In the genomic region with DNA sequence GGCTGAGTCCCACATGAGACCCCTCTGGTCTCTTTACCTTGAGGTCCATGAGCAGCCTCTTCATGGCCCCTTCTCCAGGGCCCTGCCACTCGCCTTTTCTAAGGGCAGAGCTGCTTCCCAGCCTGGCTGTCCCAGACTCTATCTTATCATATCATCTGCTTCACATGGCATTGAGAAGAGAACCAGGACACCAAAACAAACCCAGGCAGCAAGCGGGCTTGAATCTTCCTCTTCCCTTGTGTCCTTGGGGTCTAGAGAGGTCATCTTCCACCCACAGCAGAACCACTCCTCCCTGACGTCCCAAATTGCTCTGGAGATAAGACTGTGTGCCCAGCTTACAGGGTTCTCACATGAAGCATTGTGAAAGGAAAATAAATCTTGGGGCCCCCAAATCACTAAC, we compare ENCODE assay signal across 18 cellular contexts.
"Had no signal": no experiment of that assay in that cellular context is flagged by ENCODE, and none has a peak within 500 bp of the region (broad histone marks: within the 10 kb centered on the region; RNA-seq: fewer than 3 reads in every experiment).

No MANE protein-coding gene starts in this region.

- H3K4me3 Mint-ChIP-seq: immature natural killer cell had no signal

- H3K4me1 Mint-ChIP-seq: immature natural killer cell had no signal

- H2AFZ ChIP-seq: hepatocyte had no signal

- H3K4me2 ChIP-seq: hepatocyte had no signal

- H3K4me3 ChIP-seq: colonic mucosa, dorsolateral prefrontal cortex, esophagus muscularis mucosa, gastroesophageal sphincter, heart left ventricle, hepatocyte, left lung, lower lobe of right lung had no signal

- ATAC-seq: foreskin keratinocyte, gastroesophageal sphincter, heart left ventricle, left cardiac atrium, left lung, left ventricle myocardium superior, lower lobe of right lung had no signal

- H3K9me3 ChIP-seq: colonic mucosa, esophagus muscularis mucosa, gastroesophageal sphincter, heart left ventricle, left lung, lower lobe of right lung had no signal

- H3K4me1 ChIP-seq: colonic mucosa, esophagus muscularis mucosa, foreskin keratinocyte, gastroesophageal sphincter, heart left ventricle, left lung, lower lobe of right lung had no signal

- H3K36me3 ChIP-seq: colonic mucosa, esophagus muscularis mucosa, gastroesophageal sphincter, heart left ventricle, left lung, lower lobe of right lung had no signal

- H3K79me2 ChIP-seq: hepatocyte had no signal

- H3K9me3 Mint-ChIP-seq: immature natural killer cell had no signal

- H3K36me3 Mint-ChIP-seq: immature natural killer cell had no signal

- H3K27ac Mint-ChIP-seq: immature natural killer cell had no signal

- DNase-seq: cerebellar nuclear complex; colonic mucosa; dermis blood vessel endothelial cell; dorsolateral prefrontal cortex; effector CD4-positive, alpha-beta T cell; effector memory CD4-positive, alpha-beta T cell; foreskin keratinocyte; heart left ventricle; hypothalamus; immature natural killer cell; left cardiac atrium; left lung; left ventricle myocardium superior; lower lobe of right lung; mesenchymal stem cell had no signal

- H3K27me3 ChIP-seq: colonic mucosa, esophagus muscularis mucosa, foreskin keratinocyte, gastroesophageal sphincter, hepatocyte had no signal

- H3K27ac ChIP-seq: colonic mucosa, dorsolateral prefrontal cortex, esophagus muscularis mucosa, foreskin keratinocyte, gastroesophageal sphincter, heart left ventricle, hepatocyte, left lung, lower lobe of right lung had no signal
